Comparison of ENCODE assay signal across 12 cellular contexts in the genomic region with DNA sequence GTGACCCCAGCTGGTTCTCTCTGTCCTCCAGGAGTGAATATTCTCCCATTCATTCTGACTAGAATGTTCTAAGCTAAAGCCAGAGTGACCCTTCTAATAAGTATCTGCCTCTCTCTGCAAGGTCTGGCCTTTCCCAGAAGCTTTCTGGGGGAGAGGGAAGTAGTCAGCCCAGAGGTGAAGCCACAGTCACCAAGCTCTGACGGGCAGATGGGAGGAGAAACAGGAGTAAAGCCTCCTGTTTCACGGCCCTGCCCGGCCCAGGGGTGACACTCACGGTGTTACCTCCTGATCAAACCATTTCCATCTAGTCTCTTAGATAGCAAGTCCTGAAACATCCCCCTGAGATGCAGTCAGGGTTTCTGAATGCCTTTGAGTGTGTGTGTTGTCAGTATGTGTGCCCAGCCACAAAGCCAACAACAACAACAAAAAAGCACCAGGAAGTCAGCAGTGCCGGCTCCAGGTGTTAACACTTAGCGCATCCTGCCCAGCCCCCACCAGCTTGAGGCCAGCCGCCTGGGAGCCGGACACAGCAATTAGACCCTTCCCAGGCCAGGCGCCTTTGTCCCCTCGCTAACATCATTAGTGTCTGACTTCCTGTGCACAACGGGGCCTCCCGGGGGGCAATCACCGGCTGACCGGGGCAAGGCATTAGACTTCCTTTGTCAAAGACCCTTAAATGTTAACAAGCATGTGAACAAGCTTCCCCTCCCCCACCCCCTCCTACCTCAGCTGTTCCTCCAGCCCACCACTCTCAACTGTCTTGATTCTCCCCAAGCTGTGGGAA. TPM values are rescaled to one million over a fixed set of nuclear protein-coding genes. Genes with fewer than 3 reads are reported as not detected.
A peak's percentile ranks its signal among the peaks of the same experiment; 100 is the strongest.
DNase-seq lines count a peak whose midpoint lies in the region; ATAC-seq and TF ChIP-seq lines count a peak whose summit lies in the region.
"Had no signal": no experiment of that assay in that cellular context is flagged by ENCODE, and none has a peak within 500 bp of the region (broad histone marks: within the 10 kb centered on the region; RNA-seq: fewer than 3 reads in every experiment).

No MANE protein-coding gene starts in this region.

- H3K36me3 ChIP-seq in OCI-LY7 (ENCODE audit: insufficient read depth, low read length) (no peaks in the 10 kb centered on the region), hepatocyte (replicated peaks; ENCODE audit: insufficient read depth, low read depth) (no peaks in the 10 kb centered on the region), smooth muscle cell (ENCODE audit: low read depth) (no peaks in the 10 kb centered on the region)
- H3K36me3 ChIP-seq in naive thymus-derived CD4-positive, alpha-beta T cell (ENCODE audit: control insufficient read depth in 2 of 3, insufficient read depth in 3 of 3, low read length in 3 of 3) = no peaks in the 10 kb centered on the region
- H3K36me3 ChIP-seq: gastrocnemius medialis, neutrophil, transverse colon had no signal

- no TSS peak for BruUV-seq in OCI-LY7 (replicated peaks; lab: Mats Ljungman, UMichigan)

- no peaks in the 10 kb centered on the region for H3K9me3 Mint-ChIP-seq in activated CD8-positive, alpha-beta T cell treated with anti-CD3 and anti-CD28 coated beads for 36 hours
- no peaks in the 10 kb centered on the region for H3K9me3 Mint-ChIP-seq in activated CD8-positive, alpha-beta T cell treated with anti-CD3 and anti-CD28 coated beads, Interleukin-2, amount 10 ng/mL, durations not matched to agents 7 days and 5 days (ENCODE audit: insufficient read depth)
- peaks cover 0 to 2% (median 0%) of the 10 kb centered on the region in 11 donors for H3K9me3 Mint-ChIP-seq in naive thymus-derived CD4-positive, alpha-beta T cell
- no peaks in the 10 kb centered on the region for H3K9me3 Mint-ChIP-seq in T-helper 2 cell treated with Interferon-gamma antibody and Interleukin-4, amounts not matched to agents 5 μg/mL and 100 μg/mL, for 36 hours
- H3K9me3 Mint-ChIP-seq: T-helper 1 cell treated with Interleukin-12 subunit alpha and Interleukin-12 subunit beta and Interleukin-4 antibody, amounts not matched to agents 30 μg/mL and 1 μg/mL, for 36 hours had no signal

- H3K4me3 ChIP-seq in OCI-LY7 (ENCODE audit: low read depth, low read length, poor library complexity, severe bottlenecking) (no peak overlapping the region), hepatocyte (no peak overlapping the region), smooth muscle cell (no peak overlapping the region)
- H3K4me3 ChIP-seq in naive thymus-derived CD4-positive, alpha-beta T cell (ENCODE audit: low read length) = no peak overlapping the region
- H3K4me3 ChIP-seq: gastrocnemius medialis, transverse colon had no signal

- intact Hi-C loops in activated CD8-positive, alpha-beta T cell treated with anti-CD3 and anti-CD28 coated beads for 36 hours (cut with micrococcal nuclease) = no loop called here
- intact Hi-C loops in OCI-LY7 (cut with micrococcal nuclease; ENCODE audit: unreplicated experiment) = no loop called here
- intact Hi-C loops in naive thymus-derived CD4-positive, alpha-beta T cell (cut with micrococcal nuclease) = no loop called here

- no peaks in the 10 kb centered on the region for H3K4me1 Mint-ChIP-seq in activated CD8-positive, alpha-beta T cell treated with anti-CD3 and anti-CD28 coated beads for 36 hours (ENCODE audit: low read depth)
- H3K4me1 Mint-ChIP-seq in activated CD8-positive, alpha-beta T cell treated with anti-CD3 and anti-CD28 coated beads, Interleukin-2, amount 10 ng/mL, durations not matched to agents 7 days and 5 days (ENCODE audit: low read depth) = peaks cover 8% of the 10 kb centered on the region
- H3K4me1 Mint-ChIP-seq in naive thymus-derived CD4-positive, alpha-beta T cell = peaks cover 0 to 4% (median 0%) of the 10 kb centered on the region in 7 donors
- no peaks in the 10 kb centered on the region for H3K4me1 Mint-ChIP-seq in T-helper 2 cell treated with Interferon-gamma antibody and Interleukin-4, amounts not matched to agents 5 μg/mL and 100 μg/mL, for 36 hours (ENCODE audit: low read depth)

- peaks cover 6% of the 10 kb centered on the region for H3K27me3 Mint-ChIP-seq in activated CD8-positive, alpha-beta T cell treated with anti-CD3 and anti-CD28 coated beads for 36 hours
- peaks cover 11% of the 10 kb centered on the region for H3K27me3 Mint-ChIP-seq in activated CD8-positive, alpha-beta T cell treated with anti-CD3 and anti-CD28 coated beads, Interleukin-2, amount 10 ng/mL, durations not matched to agents 7 days and 5 days (ENCODE audit: low read depth)
- H3K27me3 Mint-ChIP-seq in naive thymus-derived CD4-positive, alpha-beta T cell = peaks cover 0 to 12% (median 5%) of the 10 kb centered on the region in 5 donors
- peaks cover 11% of the 10 kb centered on the region for H3K27me3 Mint-ChIP-seq in T-helper 2 cell treated with Interferon-gamma antibody and Interleukin-4, amounts not matched to agents 5 μg/mL and 100 μg/mL, for 36 hours (ENCODE audit: low read depth)

- POLR2A ChIA-PET in activated CD8-positive, alpha-beta T cell treated with anti-CD3 and anti-CD28 coated beads for 36 hours (lab: Charles Lee) = no interaction called here
- POLR2A ChIA-PET in activated CD8-positive, alpha-beta T cell treated with anti-CD3 and anti-CD28 coated beads, Interleukin-2, amount 10 ng/mL, durations not matched to agents 7 days and 5 days (lab: Charles Lee) = no interaction called here
- POLR2A ChIA-PET in OCI-LY7 (lab: Charles Lee) = interaction anchor here (0.6 kb wide), 1 partner anchor 667 kb away, joined by 3 read pairs; no protein-coding TSS in a partner anchor
- POLR2A ChIA-PET in naive thymus-derived CD4-positive, alpha-beta T cell (lab: Charles Lee) = no interaction called here

- H3K79me2 ChIP-seq in OCI-LY7 (ENCODE audit: insufficient read depth, low read depth, low read length) = no peaks in the 10 kb centered on the region
- H3K79me2 ChIP-seq in hepatocyte = peaks cover 2% of the 10 kb centered on the region
- H3K79me2 ChIP-seq in smooth muscle cell (ENCODE audit: low read depth) = no peaks in the 10 kb centered on the region

- H3K4me2 ChIP-seq in OCI-LY7 (ENCODE audit: low read length) (peak overlapping the region; percentile 22; the same call in 1 of the 2 replicates), hepatocyte (peak overlapping the region; percentile 35), smooth muscle cell (peak overlapping the region; percentile 46)

- 37% methylated on average over 14 of the region's 14 CpGs for WGBS in hepatocyte (ENCODE audit: low lambda C conversion rate, missing lambda C conversion rate)
- WGBS in smooth muscle cell (ENCODE audit: low lambda C conversion rate) = 14% methylated on average over 14 of the region's 14 CpGs

- no peaks in the 10 kb centered on the region for H3K9me2 ChIP-seq in OCI-LY7 (ENCODE audit: insufficient read depth, low read length)
- no peaks in the 10 kb centered on the region for H3K9me2 ChIP-seq in hepatocyte (replicated peaks; ENCODE audit: insufficient read depth)

- no peak overlapping the region for H3K4me3 Mint-ChIP-seq in activated CD8-positive, alpha-beta T cell treated with anti-CD3 and anti-CD28 coated beads for 36 hours
- H3K4me3 Mint-ChIP-seq in activated CD8-positive, alpha-beta T cell treated with anti-CD3 and anti-CD28 coated beads, Interleukin-2, amount 10 ng/mL, durations not matched to agents 7 days and 5 days = no peak overlapping the region
- no peak overlapping the region for H3K4me3 Mint-ChIP-seq in naive thymus-derived CD4-positive, alpha-beta T cell
- no peak overlapping the region for H3K4me3 Mint-ChIP-seq in T-helper 2 cell treated with Interferon-gamma antibody and Interleukin-4, amounts not matched to agents 5 μg/mL and 100 μg/mL, for 36 hours
- H3K4me3 Mint-ChIP-seq: T-helper 1 cell treated with Interleukin-12 subunit alpha and Interleukin-12 subunit beta and Interleukin-4 antibody, amounts not matched to agents 30 μg/mL and 1 μg/mL, for 36 hours had no signal

- CTCF ChIA-PET in activated CD8-positive, alpha-beta T cell treated with anti-CD3 and anti-CD28 coated beads for 36 hours (lab: Charles Lee) = no interaction called here
- CTCF ChIA-PET in activated CD8-positive, alpha-beta T cell treated with anti-CD3 and anti-CD28 coated beads, Interleukin-2, amount 10 ng/mL, durations not matched to agents 7 days and 5 days (lab: Charles Lee) = no interaction called here
- CTCF ChIA-PET in OCI-LY7 (lab: Charles Lee; ENCODE audit: unreplicated experiment) = interaction anchor here (1.2 kb wide), 1 partner anchor 36 kb away, joined by 3 read pairs; no protein-coding TSS in a partner anchor
- CTCF ChIA-PET in naive thymus-derived CD4-positive, alpha-beta T cell (lab: Charles Lee) = no interaction called here

- H3K4me1 ChIP-seq in OCI-LY7 (ENCODE audit: insufficient read depth, low read length, poor library complexity, severe bottlenecking) (peaks cover 10% of the 10 kb centered on the region), hepatocyte (ENCODE audit: insufficient read depth) (peaks cover 39% of the 10 kb centered on the region), smooth muscle cell (ENCODE audit: low read depth) (peaks cover 64% of the 10 kb centered on the region)
- H3K4me1 ChIP-seq in naive thymus-derived CD4-positive, alpha-beta T cell (ENCODE audit: control insufficient read depth in 2 of 2, insufficient read depth in 2 of 2, low read length in 2 of 2) = no peaks in the 10 kb centered on the region
- H3K4me1 ChIP-seq: gastrocnemius medialis, transverse colon had no signal

- no peak overlapping the region for H3K9ac ChIP-seq in smooth muscle cell (ENCODE audit: low read depth)

- H4K20me1 ChIP-seq in OCI-LY7 (ENCODE audit: insufficient read depth, low read length) (no peaks in the 10 kb centered on the region), hepatocyte (ENCODE audit: insufficient read depth, poor library complexity, severe bottlenecking) (no peaks in the 10 kb centered on the region), smooth muscle cell (ENCODE audit: low read depth) (no peaks in the 10 kb centered on the region)

- no peaks in the 10 kb centered on the region for H3K36me3 Mint-ChIP-seq in activated CD8-positive, alpha-beta T cell treated with anti-CD3 and anti-CD28 coated beads for 36 hours (ENCODE audit: low read depth)
- H3K36me3 Mint-ChIP-seq in activated CD8-positive, alpha-beta T cell treated with anti-CD3 and anti-CD28 coated beads, Interleukin-2, amount 10 ng/mL, durations not matched to agents 7 days and 5 days (ENCODE audit: low read depth) = no peaks in the 10 kb centered on the region
- H3K36me3 Mint-ChIP-seq in naive thymus-derived CD4-positive, alpha-beta T cell = no peaks in the 10 kb centered on the region
- no peaks in the 10 kb centered on the region for H3K36me3 Mint-ChIP-seq in T-helper 2 cell treated with Interferon-gamma antibody and Interleukin-4, amounts not matched to agents 5 μg/mL and 100 μg/mL, for 36 hours (ENCODE audit: low read depth)

- peak overlapping the region; percentile 88 for H2AFZ ChIP-seq in OCI-LY7 (ENCODE audit: low read length)
- no peak overlapping the region for H2AFZ ChIP-seq in hepatocyte
- peak overlapping the region; percentile 81 for H2AFZ ChIP-seq in smooth muscle cell (ENCODE audit: low read depth)

- no peaks in the 10 kb centered on the region for H3K9me3 ChIP-seq in OCI-LY7 (ENCODE audit: low read length)
- no peaks in the 10 kb centered on the region for H3K9me3 ChIP-seq in hepatocyte (ENCODE audit: low read depth)
- no peaks in the 10 kb centered on the region for H3K9me3 ChIP-seq in smooth muscle cell (replicated peaks; ENCODE audit: low read depth)
- no peaks in the 10 kb centered on the region for H3K9me3 ChIP-seq in naive thymus-derived CD4-positive, alpha-beta T cell (ENCODE audit: control insufficient read depth in 2 of 3, low read length in 3 of 3)
- H3K9me3 ChIP-seq: gastrocnemius medialis, neutrophil, transverse colon had no signal

- ATAC-seq in activated CD8-positive, alpha-beta T cell treated with anti-CD3 and anti-CD28 coated beads for 36 hours = no peak
- no peak for ATAC-seq in activated CD8-positive, alpha-beta T cell treated with anti-CD3 and anti-CD28 coated beads, Interleukin-2, amount 10 ng/mL, durations not matched to agents 7 days and 5 days
- no peak for ATAC-seq in naive thymus-derived CD4-positive, alpha-beta T cell
- ATAC-seq: gastrocnemius medialis had no signal

- H3K27ac Mint-ChIP-seq in activated CD8-positive, alpha-beta T cell treated with anti-CD3 and anti-CD28 coated beads for 36 hours = no peak overlapping the region
- H3K27ac Mint-ChIP-seq in activated CD8-positive, alpha-beta T cell treated with anti-CD3 and anti-CD28 coated beads, Interleukin-2, amount 10 ng/mL, durations not matched to agents 7 days and 5 days = no peak overlapping the region
- no peak overlapping the region for H3K27ac Mint-ChIP-seq in naive thymus-derived CD4-positive, alpha-beta T cell
- H3K27ac Mint-ChIP-seq in T-helper 2 cell treated with Interferon-gamma antibody and Interleukin-4, amounts not matched to agents 5 μg/mL and 100 μg/mL, for 36 hours = no peak overlapping the region
- H3K27ac Mint-ChIP-seq: T-helper 1 cell treated with Interleukin-12 subunit alpha and Interleukin-12 subunit beta and Interleukin-4 antibody, amounts not matched to agents 30 μg/mL and 1 μg/mL, for 36 hours had no signal

- DNase-seq in activated CD8-positive, alpha-beta T cell treated with anti-CD3 and anti-CD28 coated beads for 36 hours = peak; percentile 5
- no peak for DNase-seq in activated CD8-positive, alpha-beta T cell treated with anti-CD3 and anti-CD28 coated beads, Interleukin-2, amount 10 ng/mL, durations not matched to agents 7 days and 5 days
- DNase-seq in OCI-LY7 (ENCODE audit: low spot score) (peak; percentile 46), hepatocyte (ENCODE audit: low spot score) (peak; percentile 28), smooth muscle cell (lab: John Stamatoyannopoulos, UW; ENCODE audit: unreplicated experiment) (no peak)
- DNase-seq in stimulated activated CD4-positive, alpha-beta T cell treated with anti-CD3 and anti-CD28 coated beads, Interleukin-1b, Interleukin-23, amount 100 ng/mL, for 48 hours = no peak
- no peak for DNase-seq in naive thymus-derived CD4-positive, alpha-beta T cell
- DNase-seq in T-helper 2 cell treated with Interferon-gamma antibody and Interleukin-4, amounts not matched to agents 5 μg/mL and 100 μg/mL, for 36 hours (ENCODE audit: low spot score) = no peak
- DNase-seq: gastrocnemius medialis, transverse colon had no signal

- H3K27ac ChIP-seq in OCI-LY7 (ENCODE audit: low read depth, low read length, poor library complexity, severe bottlenecking) (no peak overlapping the region), hepatocyte (peak overlapping the region; percentile 95), smooth muscle cell (ENCODE audit: low read depth) (no peak overlapping the region)
- no peak overlapping the region for H3K27ac ChIP-seq in naive thymus-derived CD4-positive, alpha-beta T cell (ENCODE audit: low read depth, low read length)
- H3K27ac ChIP-seq: gastrocnemius medialis, neutrophil had no signal

- TF ChIP-seq CTCF in activated CD8-positive, alpha-beta T cell treated with anti-CD3 and anti-CD28 coated beads for 36 hours (IDR thresholded peaks at IDR 0.05) = no peak
- TF ChIP-seq CTCF in OCI-LY7 (conservative IDR thresholded peaks at IDR 0.05; ENCODE audit: low read length) = no peak
- no peak for TF ChIP-seq CTCF in hepatocyte (IDR thresholded peaks at IDR 0.05; ENCODE audit: poor library complexity)
- TF ChIP-seq CTCF in smooth muscle cell (IDR thresholded peaks at IDR 0.05; ENCODE audit: borderline replicate concordance, insufficient read depth, poor library complexity, severe bottlenecking) = no peak

- peaks cover 4% of the 10 kb centered on the region for H3F3A ChIP-seq in smooth muscle cell (ENCODE audit: low read depth)

- H3K27me3 ChIP-seq in hepatocyte = no peaks in the 10 kb centered on the region
- H3K27me3 ChIP-seq in smooth muscle cell (ENCODE audit: low read depth) = no peaks in the 10 kb centered on the region
- no peaks in the 10 kb centered on the region for H3K27me3 ChIP-seq in naive thymus-derived CD4-positive, alpha-beta T cell (ENCODE audit: control insufficient read depth in 2 of 2, insufficient read depth in 2 of 2, low read length in 2 of 2)
- H3K27me3 ChIP-seq: gastrocnemius medialis, transverse colon had no signal

RNA-seq across cellular contexts. Expression of a gene that starts 34.5 kb away (rescaled TPM):
- total RNA-seq in activated CD8-positive, alpha-beta T cell treated with anti-CD3 and anti-CD28 coated beads for 36 hours = not detected
- total RNA-seq in activated CD8-positive, alpha-beta T cell treated with anti-CD3 and anti-CD28 coated beads, Interleukin-2, amount 10 ng/mL, durations not matched to agents 7 days and 5 days = not detected
- 0.06 TPM in 1 of 2 replicates, not detected in the other for total RNA-seq in OCI-LY7 (2014; rRNA removed; shearing (Covaris generic))
- total RNA-seq in OCI-LY7 (2022) (0.35 and 0.36 TPM in 2 replicates), hepatocyte (6.2 and 6.7 TPM in 2 replicates), smooth muscle cell (1.9 TPM in 2 replicates)
- polyA plus RNA-seq in hepatocyte (1.7 and 2.0 TPM in 2 replicates), smooth muscle cell (0.59 and 1.2 TPM in 2 replicates)
- under 1 TPM in 2 of 5 experiments, not detected in 3; 0.03 to 0.05 TPM for total RNA-seq in naive thymus-derived CD4-positive, alpha-beta T cell
- polyA plus RNA-seq in naive thymus-derived CD4-positive, alpha-beta T cell = not detected

Comparison
In these comparisons a context has a peak if more than half of its experiments do, and no peak if none do; other contexts are left out.
1. DNase-seq: peak in activated CD8-positive, alpha-beta T cell treated with anti-CD3 and anti-CD28 coated beads for 36 hours (single experiment), OCI-LY7 (single experiment) and hepatocyte (single experiment); none in activated CD8-positive, alpha-beta T cell treated with anti-CD3 and anti-CD28 coated beads, Interleukin-2, amount 10 ng/mL, durations not matched to agents 7 days and 5 days (single experiment), smooth muscle cell (single experiment), stimulated activated CD4-positive, alpha-beta T cell treated with anti-CD3 and anti-CD28 coated beads, Interleukin-1b, Interleukin-23, amount 100 ng/mL, for 48 hours (single experiment), naive thymus-derived CD4-positive, alpha-beta T cell (0 of 9) and T-helper 2 cell treated with Interferon-gamma antibody and Interleukin-4, amounts not matched to agents 5 μg/mL and 100 μg/mL, for 36 hours (single experiment).
2. Peak in every context shown above with its lines, with median percentiles within 50 percentile points of each other: H3K4me2 ChIP-seq.